ENCODE assay signal across 28 cellular contexts in genomic region chr2:96852667-96853066, GRCh38.
"Had no signal": no experiment of that assay in that cellular context is flagged by ENCODE, and none has a peak within 500 bp of the region (broad histone marks: within the 10 kb centered on the region; RNA-seq: fewer than 3 reads in every experiment).

No MANE protein-coding gene starts in this region.

- H3K4me3 Mint-ChIP-seq: mesothelial cell of epicardium; naive thymus-derived CD4-positive, alpha-beta T cell; natural killer cell treated with Interleukin-12 subunit alpha and Interleukin-12 subunit beta and Interleukin-15 and Interleukin-18, amount 100 ng/mL, for 72 hours; stimulated activated naive B cell treated with anti-CD40 and anti-IgM and Interleukin-4, amounts not matched to agents 10 μg/mL and 1 μg/mL and 100 μg/mL, for 72 hours had no signal

- H3K9me3 ChIP-seq: left ventricle myocardium inferior, mucosa of descending colon, neutrophil, ovary, right atrium auricular region, stomach, testis, thyroid gland, transverse colon, upper lobe of left lung, vagina had no signal

- DNase-seq: islet precursor cell; left ventricle myocardium inferior; mesendoderm; mucosa of descending colon; naive thymus-derived CD4-positive, alpha-beta T cell; occipital lobe; ovary; stimulated activated CD4-positive, alpha-beta T cell treated with anti-CD3 and anti-CD28 coated beads, Interleukin-12 subunit alpha, Interleukin-12 subunit beta, amount 100 ng/mL, for 4 hours; stimulated activated CD4-positive, alpha-beta T cell treated with anti-CD3 and anti-CD28 coated beads, Interleukin-15, amount 100 ng/mL, for 24 hours; stimulated activated CD4-positive, alpha-beta T cell treated with anti-CD3 and anti-CD28 coated beads, Interleukin-2, amount 100 ng/mL, for 24 hours; stimulated activated CD4-positive, alpha-beta T cell treated with anti-CD3 and anti-CD28 coated beads, Interleukin-4, amount 100 ng/mL, for 1 hour; stimulated activated naive B cell treated with anti-CD40 and anti-IgM and Interleukin-4, amounts not matched to agents 10 μg/mL and 1 μg/mL and 100 μg/mL, for 72 hours; stimulated activated naive CD8-positive, alpha-beta T cell treated with anti-CD3 and anti-CD28 coated beads, Interleukin-15, Interleukin-2, amounts not matched to agents 100 U/mL and 50 U/mL, for 24 hours; stomach; testis; thyroid gland; transverse colon had no signal

- H3K27me3 ChIP-seq: hepatocyte, neutrophil, ovary, right atrium auricular region, stomach, testis, thyroid gland, transverse colon, upper lobe of left lung, vagina had no signal

- H3K4me3 ChIP-seq: hepatocyte, left ventricle myocardium inferior, lung, mucosa of descending colon, ovary, right atrium auricular region, skin epidermis, stomach, testis, thyroid gland, transverse colon, upper lobe of left lung, vagina had no signal

- H3K27me3 Mint-ChIP-seq: naive thymus-derived CD4-positive, alpha-beta T cell; natural killer cell treated with Interleukin-12 subunit alpha and Interleukin-12 subunit beta and Interleukin-15 and Interleukin-18, amount 100 ng/mL, for 72 hours; progenitor cell of endocrine pancreas; stimulated activated naive B cell treated with anti-CD40 and anti-IgM and Interleukin-4, amounts not matched to agents 10 μg/mL and 1 μg/mL and 100 μg/mL, for 72 hours had no signal

- ATAC-seq: mucosa of descending colon; naive thymus-derived CD4-positive, alpha-beta T cell; natural killer cell treated with Interleukin-12 subunit alpha and Interleukin-12 subunit beta and Interleukin-15 and Interleukin-18, amount 100 ng/mL, for 72 hours; sciatic nerve; stimulated activated naive B cell treated with anti-CD40 and anti-IgM and Interleukin-4, amounts not matched to agents 10 μg/mL and 1 μg/mL and 100 μg/mL, for 72 hours; stimulated activated naive CD8-positive, alpha-beta T cell treated with anti-CD3 and anti-CD28 coated beads, Interleukin-15, Interleukin-2, amounts not matched to agents 100 U/mL and 50 U/mL, for 24 hours had no signal

- H3K27ac Mint-ChIP-seq: mesothelial cell of epicardium; naive thymus-derived CD4-positive, alpha-beta T cell; natural killer cell treated with Interleukin-12 subunit alpha and Interleukin-12 subunit beta and Interleukin-15 and Interleukin-18, amount 100 ng/mL, for 72 hours; progenitor cell of endocrine pancreas; stimulated activated naive B cell treated with anti-CD40 and anti-IgM and Interleukin-4, amounts not matched to agents 10 μg/mL and 1 μg/mL and 100 μg/mL, for 72 hours had no signal

- H3K9me3 Mint-ChIP-seq: mesothelial cell of epicardium; natural killer cell treated with Interleukin-12 subunit alpha and Interleukin-12 subunit beta and Interleukin-15 and Interleukin-18, amount 100 ng/mL, for 72 hours; stimulated activated naive B cell treated with anti-CD40 and anti-IgM and Interleukin-4, amounts not matched to agents 10 μg/mL and 1 μg/mL and 100 μg/mL, for 72 hours had no signal

- H3K27ac ChIP-seq: hepatocyte, left ventricle myocardium inferior, neutrophil, ovary, right atrium auricular region, skin epidermis, stomach, testis, thyroid gland, transverse colon, upper lobe of left lung, vagina had no signal

- H2AFZ ChIP-seq: hepatocyte had no signal

- H3K36me3 ChIP-seq: ovary had no signal

- H3K4me2 ChIP-seq: hepatocyte had no signal
